Comparison of ENCODE assay signal across 8 cellular contexts in genomic region chr15:74782596-74783071, GRCh38. TPM values are rescaled to one million over a fixed set of nuclear protein-coding genes. Genes with fewer than 3 reads are reported as not detected.
DNase-seq lines count a peak whose midpoint lies in the region; ATAC-seq and TF ChIP-seq lines count a peak whose summit lies in the region.

No MANE protein-coding gene starts in this region.

- H3K4me3 ChIP-seq in BE2C (ENCODE audit: low read depth, low read length): peak overlapping the region; percentile 92
- H3K4me3 ChIP-seq in MG63: peak overlapping the region; percentile 80
- H3K4me3 ChIP-seq in dorsolateral prefrontal cortex: peak overlapping the region; percentile 59 to 88 (median 73)
- peak overlapping the region; percentile 91 for H3K4me3 ChIP-seq in naive thymus-derived CD4-positive, alpha-beta T cell (ENCODE audit: low read length)

- H3K9me3 Mint-ChIP-seq in naive thymus-derived CD4-positive, alpha-beta T cell: peaks cover 0 to 2% (median 0%) of the 10 kb centered on the region in 11 donors

- no peaks in the 10 kb centered on the region for H3K9me3 ChIP-seq in BE2C
- no peaks in the 10 kb centered on the region for H3K9me3 ChIP-seq in MG63
- no peaks in the 10 kb centered on the region for H3K9me3 ChIP-seq in naive thymus-derived CD4-positive, alpha-beta T cell (ENCODE audit: control insufficient read depth in 2 of 3, low read length in 3 of 3)

- no peaks in the 10 kb centered on the region for H3K27me3 Mint-ChIP-seq in naive thymus-derived CD4-positive, alpha-beta T cell

- peak overlapping the region; percentile 87 to 97 (median 93) for H3K4me3 Mint-ChIP-seq in naive thymus-derived CD4-positive, alpha-beta T cell

- TF ChIP-seq CTCF in BE2C (IDR thresholded peaks at IDR 0.05; ENCODE audit: low read depth, low read length) (no peak), dorsolateral prefrontal cortex (IDR thresholded peaks at IDR 0.05 in 54 of 56, conservative IDR thresholded peaks at IDR 0.05 in 2 of 56; ENCODE audit: low read depth in 1 of 56, partially characterized antibody in 56 of 56) (no peak)

- POLR2A ChIA-PET in naive thymus-derived CD4-positive, alpha-beta T cell (lab: Charles Lee): interaction anchor here (0.6 to 28.9 kb wide), 9 partner anchors 3 to 167 kb away, joined by 3 to 1077 read pairs (median 5); partner anchors contain the start of genes CLK3, CSK, FAM219B and ULK3

- intact Hi-C loops in dorsolateral prefrontal cortex (cut with DNase I): loop anchor here (2.0 to 10.0 kb wide), 5 partner anchors 58 to 422 kb away; partner anchors contain the start of genes C15orf39 (in 1 of the 2), COX5A (in 1 of the 2), MPI (in 1 of the 2) and ULK3 (in 1 of the 2)
- intact Hi-C loops in naive thymus-derived CD4-positive, alpha-beta T cell (cut with micrococcal nuclease): loop anchor here (5.0 to 10.0 kb wide), 6 partner anchors 168 to 862 kb away; partner anchors contain the start of genes ARID3B (in 1 of the 2), C15orf39 (in 1 of the 2), CLK3 (in 1 of the 2) and IMP3 (in 1 of the 2)

- no peak for ATAC-seq in naive thymus-derived CD4-positive, alpha-beta T cell

- peak overlapping the region; percentile 87 to 98 (median 92) for H3K27ac Mint-ChIP-seq in naive thymus-derived CD4-positive, alpha-beta T cell

- peak overlapping the region in 56 of 59 donors; percentile 15 to 89 (median 72) for H3K27ac ChIP-seq in dorsolateral prefrontal cortex
- H3K27ac ChIP-seq in naive thymus-derived CD4-positive, alpha-beta T cell (ENCODE audit: low read depth, low read length): peak overlapping the region; percentile 92

- CTCF ChIA-PET in naive thymus-derived CD4-positive, alpha-beta T cell (lab: Charles Lee): interaction anchor here (0.6 to 18.2 kb wide), 6 partner anchors 12 to 148 kb away, joined by 3 to 1110 read pairs (median 4); no protein-coding TSS in a partner anchor

- H3K36me3 Mint-ChIP-seq in naive thymus-derived CD4-positive, alpha-beta T cell: peaks cover 0 to 56% (median 4%) of the 10 kb centered on the region in 5 donors

- DNase-seq in BE2C (no peak), MG63 (no peak), dorsolateral prefrontal cortex (no peak), DMS79 treated with DMSO at 0.1 percent for 48 hours (lab: John Stamatoyannopoulos, UW) (no peak), NCI-H146 treated with DMSO at 0.1 percent for 48 hours (lab: John Stamatoyannopoulos, UW; ENCODE audit: unreplicated experiment) (no peak), NCI-H128 (lab: John Stamatoyannopoulos, UW; ENCODE audit: unreplicated experiment) (no peak)
- no peak for DNase-seq in naive thymus-derived CD4-positive, alpha-beta T cell
- DNase-seq in NK-92 treated with Interleukin-12 subunit alpha and Interleukin-12 subunit beta, amount 100 ng/mL, for 24 hours (lab: John Stamatoyannopoulos, UW): no peak

- H3K27me3 ChIP-seq in BE2C (no peaks in the 10 kb centered on the region), MG63 (no peaks in the 10 kb centered on the region), dorsolateral prefrontal cortex (no peaks in the 10 kb centered on the region)
- H3K27me3 ChIP-seq in naive thymus-derived CD4-positive, alpha-beta T cell (ENCODE audit: control insufficient read depth in 2 of 2, insufficient read depth in 2 of 2, low read length in 2 of 2): no peaks in the 10 kb centered on the region

- peaks cover 57 to 72% (median 70%) of the 10 kb centered on the region in 7 donors for H3K4me1 Mint-ChIP-seq in naive thymus-derived CD4-positive, alpha-beta T cell

- H3K36me3 ChIP-seq in BE2C (0 out of 2 replicates have a peak, but pooled peaks cover 2% of the 10 kb centered on the region), MG63 (peaks cover 34% of the 10 kb centered on the region)
- H3K36me3 ChIP-seq in naive thymus-derived CD4-positive, alpha-beta T cell (ENCODE audit: control insufficient read depth in 2 of 3, insufficient read depth in 3 of 3, low read length in 3 of 3): peaks cover 0 to 9% (median 0%) of the 10 kb centered on the region in 3 experiments

- peaks cover 6% of the 10 kb centered on the region for H3K4me1 ChIP-seq in BE2C
- peaks cover 59 to 62% of the 10 kb centered on the region in 2 donors for H3K4me1 ChIP-seq in naive thymus-derived CD4-positive, alpha-beta T cell (ENCODE audit: control insufficient read depth in 2 of 2, insufficient read depth in 2 of 2, low read length in 2 of 2)

RNA-seq across cellular contexts. Expression of gene CSK, which starts 0.8 kb away (rescaled TPM):
- polyA plus RNA-seq in BE2C (2012; ENCODE audit: insufficient read depth, insufficient read length, low read depth): 311 TPM
- total RNA-seq in MG63 (2014; rRNA removed; shearing (Covaris generic); ENCODE audit: low replicate concordance): 42.0 and 57.2 TPM in 2 replicates
- 10 to 100 TPM; 28.9 to 71.0 (median 41.8) TPM for total RNA-seq in dorsolateral prefrontal cortex
- 100 to 1,000 TPM; 163 to 421 (median 228) TPM for total RNA-seq in naive thymus-derived CD4-positive, alpha-beta T cell
- 100 to 1,000 TPM in 1 of 2 donors, 10 to 100 TPM in 1; 67.7 to 144 TPM for polyA plus RNA-seq in naive thymus-derived CD4-positive, alpha-beta T cell

RNA-seq across cellular contexts. Expression of gene LMAN1L, which starts 30.0 kb away (rescaled TPM):
- 0.73 TPM for polyA plus RNA-seq in BE2C (2012; ENCODE audit: insufficient read depth, insufficient read length, low read depth)
- not detected in 2 replicates for total RNA-seq in MG63 (2014; rRNA removed; shearing (Covaris generic); ENCODE audit: low replicate concordance)
- 1 to 10 TPM in 104 of 120 experiments, under 1 TPM in 13, not detected in 3; 0.30 to 8.1 (median 2.0) TPM for total RNA-seq in dorsolateral prefrontal cortex
- total RNA-seq in naive thymus-derived CD4-positive, alpha-beta T cell: 1 to 10 TPM in 4 of 5 experiments, under 1 TPM in 1; 0.35 to 2.4 (median 1.3) TPM
- not detected for polyA plus RNA-seq in naive thymus-derived CD4-positive, alpha-beta T cell

RNA-seq across cellular contexts. Expression of gene CYP1A2, which starts 34.0 kb away (rescaled TPM):
- not detected for polyA plus RNA-seq in BE2C (2012; ENCODE audit: insufficient read depth, insufficient read length, low read depth)
- 0.23 TPM in 1 of 2 replicates, not detected in the other for total RNA-seq in MG63 (2014; rRNA removed; shearing (Covaris generic); ENCODE audit: low replicate concordance)
- not detected for total RNA-seq in dorsolateral prefrontal cortex
- not detected for total RNA-seq in naive thymus-derived CD4-positive, alpha-beta T cell
- polyA plus RNA-seq in naive thymus-derived CD4-positive, alpha-beta T cell: not detected

RNA-seq across cellular contexts. Expression of gene CPLX3, which starts 43.8 kb away (rescaled TPM):
- polyA plus RNA-seq in BE2C (2012; ENCODE audit: insufficient read depth, insufficient read length, low read depth): not detected
- total RNA-seq in MG63 (2014; rRNA removed; shearing (Covaris generic); ENCODE audit: low replicate concordance): not detected in 2 replicates
- total RNA-seq in dorsolateral prefrontal cortex: 10 to 100 TPM in 1 of 120 experiments, 1 to 10 TPM in 118, not detected in 1; 1.1 to 12.4 (median 3.8) TPM
- total RNA-seq in naive thymus-derived CD4-positive, alpha-beta T cell: under 1 TPM in 2 of 5 experiments, not detected in 3; 0.27 to 0.60 TPM
- not detected for polyA plus RNA-seq in naive thymus-derived CD4-positive, alpha-beta T cell

RNA-seq across cellular contexts. Expression of gene CYP1A1, which starts 57.3 kb away (rescaled TPM):
- polyA plus RNA-seq in BE2C (2012; ENCODE audit: insufficient read depth, insufficient read length, low read depth): 4.4 TPM
- 11.6 and 15.7 TPM in 2 replicates for total RNA-seq in MG63 (2014; rRNA removed; shearing (Covaris generic); ENCODE audit: low replicate concordance)
- total RNA-seq in dorsolateral prefrontal cortex: 1 to 10 TPM in 10 of 120 experiments, under 1 TPM in 85, not detected in 25; 0.18 to 4.9 (median 0.48) TPM
- under 1 TPM in 1 of 5 experiments, not detected in 4; 0.63 TPM for total RNA-seq in naive thymus-derived CD4-positive, alpha-beta T cell
- not detected for polyA plus RNA-seq in naive thymus-derived CD4-positive, alpha-beta T cell
